Comparison of ENCODE assay signal across 25 cellular contexts in genomic region chr5:3024976-3025375, GRCh38.
"Had no signal": no experiment of that assay in that cellular context is flagged by ENCODE, and none has a peak within 500 bp of the region (broad histone marks: within the 10 kb centered on the region; RNA-seq: fewer than 3 reads in every experiment).

No MANE protein-coding gene starts in this region.

- H3K9me3 ChIP-seq: esophagus muscularis mucosa, gastrocnemius medialis had no signal

- H3K27ac ChIP-seq: brain microvascular endothelial cell, coronary artery, dorsolateral prefrontal cortex, esophagus muscularis mucosa, foreskin keratinocyte, gastrocnemius medialis, VCaP had no signal

- DNase-seq: activated CD4-positive, alpha-beta T cell treated with anti-CD3 and anti-CD28 coated beads for 1 hour; activated CD4-positive, alpha-beta T cell treated with anti-CD3 and anti-CD28 coated beads for 4 hours; activated CD4-positive, alpha-beta T cell treated with anti-CD3 and anti-CD28 coated beads, Interleukin-2, amount 10 ng/mL, durations not matched to agents 7 days and 5 days; activated CD4-positive, alpha-beta T cell treated with anti-CD3 and anti-CD28 coated beads, Interleukin-2, amount 50 U/mL, for 4 hours; activated CD8-positive, alpha-beta memory T cell treated with anti-CD3 and anti-CD28 coated beads for 24 hours; activated CD8-positive, alpha-beta T cell treated with anti-CD3 and anti-CD28 coated beads for 36 hours; activated gamma-delta T cell; activated naive CD4-positive, alpha-beta T cell; activated naive CD4-positive, alpha-beta T cell treated with anti-CD3 and anti-CD28 coated beads, Interleukin-2, amount 10 ng/mL, durations not matched to agents 7 days and 5 days; activated naive CD8-positive, alpha-beta T cell treated with anti-CD3 and anti-CD28 coated beads, Interleukin-2, amount 10 ng/mL, durations not matched to agents 7 days and 5 days; activated T-cell treated with anti-CD3 and anti-CD28 coated beads, Interleukin-2, amount 50 U/mL, for 4 hours; amniotic stem cell; anterior cingulate cortex; brain microvascular endothelial cell; dorsolateral prefrontal cortex; effector CD4-positive, alpha-beta T cell; effector memory CD8-positive, alpha-beta T cell; erythroblast; foreskin keratinocyte; gastrocnemius medialis; glutamatergic neuron; T-helper 2 cell had no signal

- H3K27me3 ChIP-seq: brain microvascular endothelial cell, foreskin keratinocyte, gastrocnemius medialis had no signal

- H3K4me3 ChIP-seq: coronary artery, dorsolateral prefrontal cortex, esophagus muscularis mucosa, gastrocnemius medialis had no signal

- H3K4me1 ChIP-seq: esophagus muscularis mucosa, foreskin keratinocyte, gastrocnemius medialis had no signal

- H3K36me3 ChIP-seq: brain microvascular endothelial cell, esophagus muscularis mucosa, gastrocnemius medialis had no signal
